8 cellular contexts compared by ENCODE assay signal in the genomic region with DNA sequence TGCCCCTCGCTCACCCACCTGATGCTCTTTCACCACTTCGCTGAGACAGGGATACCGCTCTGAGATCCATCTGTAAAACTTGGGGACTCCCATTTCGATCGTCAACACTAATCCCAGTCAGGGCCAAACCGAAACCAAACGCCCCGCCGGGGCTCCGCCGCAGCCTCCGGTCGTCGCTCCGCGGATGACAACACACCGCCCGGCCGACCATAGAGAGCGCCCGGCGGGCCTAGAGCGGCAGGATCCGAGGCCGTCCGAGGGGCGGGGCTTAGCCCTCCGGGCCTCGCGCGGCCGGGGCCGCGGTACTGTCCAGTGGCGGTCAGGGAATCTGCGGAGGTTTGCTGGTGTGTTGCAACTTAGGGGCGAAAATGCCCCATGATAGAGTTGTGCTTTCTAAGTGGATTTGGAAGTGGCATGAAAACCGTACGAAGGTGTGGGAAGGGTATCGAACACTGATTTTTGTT. TPM values are rescaled to one million over a fixed set of nuclear protein-coding genes. Genes with fewer than 3 reads are reported as not detected.
DNase-seq lines count a peak whose midpoint lies in the region; ATAC-seq and TF ChIP-seq lines count a peak whose summit lies in the region.

Gene XRN1, minus strand, starts transcription at position 186 of the 464 bp plus-strand sequence. Its CDS starts 93 bp downstream, at position 93.

- H3K4me3 ChIP-seq in lung, result peak within 1 kb of the TSS; percentile 93

- ATAC-seq in GM19468 (IDR thresholded peaks at IDR 0.05; ENCODE audit: extremely low read depth, unreplicated experiment) (peak; percentile 41), lung (ENCODE audit: insufficient read depth, low FRiP score) (peak; percentile 100)

- peak within 1 kb of the TSS; percentile 81 to 95 for H3K27ac ChIP-seq in lung (ENCODE audit: low read depth in 1 of 2, low read length in 1 of 2)

- no peak for TF ChIP-seq CTCF in lung (IDR thresholded peaks at IDR 0.05; ENCODE audit: control extremely low read depth, extremely low read depth)

- H3K36me3 ChIP-seq in lung (ENCODE audit: control insufficient read depth in 2 of 2, insufficient read depth in 2 of 2, low read length in 2 of 2), result peaks cover 4 to 9% of the 10 kb centered on the region in 2 donors

- peak; percentile 69 for DNase-seq in CMK (ENCODE audit: low read depth)
- DNase-seq in HT-29 (ENCODE audit: low spot score), result peak; percentile 96
- DNase-seq in NK-92 treated with Interleukin-12 subunit alpha and Interleukin-12 subunit beta, amount 100 ng/mL, for 24 hours (lab: John Stamatoyannopoulos, UW), result peak; percentile 92
- peak; percentile 98 for DNase-seq in activated CD8-positive, alpha-beta memory T cell treated with anti-CD3 and anti-CD28 coated beads for 24 hours
- DNase-seq in effector CD4-positive, alpha-beta T cell, result peak; percentile 93
- DNase-seq in lung (ENCODE audit: low spot score), result peak; percentile 94
- peak; percentile 84 to 92 (median 90) for DNase-seq in stimulated activated CD4-positive, alpha-beta T cell treated with anti-CD3 and anti-CD28 coated beads, TNF-alpha, amount 100 ng/mL, for 24 hours (ENCODE audit: low read depth in 3 of 3)

- WGBS in lung, 2 donors, result 0% methylated on average over 40 of the region's 40 CpGs

- no peaks in the 10 kb centered on the region for H3K27me3 ChIP-seq in lung (ENCODE audit: control insufficient read depth, insufficient read depth)

- peaks cover 3 to 10% of the 10 kb centered on the region in 2 donors for H3K4me1 ChIP-seq in lung (ENCODE audit: control insufficient read depth in 2 of 2, insufficient read depth in 2 of 2, low read length in 2 of 2)

- no peaks in the 10 kb centered on the region for H3K9me3 ChIP-seq in lung (ENCODE audit: control insufficient read depth in 2 of 2, insufficient read depth in 1 of 2, low read length in 1 of 2)

RNA-seq across cellular contexts. Expression of gene XRN1, which starts in this region (rescaled TPM):
- 8.1 and 18.5 TPM in 2 replicates for total RNA-seq in HT-29 (2014; rRNA removed; shearing (Covaris generic))
- total RNA-seq in lung, result 100 to 1,000 TPM in 1 of 2 donors, 10 to 100 TPM in 1; 28.2 to 147 TPM
- polyA plus RNA-seq in lung, result 1 to 10 TPM; 4.9 to 8.8 TPM

Comparison
In these comparisons a context has a peak if more than half of its experiments do, and no peak if none do; other contexts are left out.
1. Peak in every context shown above with its lines: DNase-seq, ATAC-seq, H3K4me3 ChIP-seq and H3K27ac ChIP-seq.